ENCODE assay signal across 17 cellular contexts in the genomic region with DNA sequence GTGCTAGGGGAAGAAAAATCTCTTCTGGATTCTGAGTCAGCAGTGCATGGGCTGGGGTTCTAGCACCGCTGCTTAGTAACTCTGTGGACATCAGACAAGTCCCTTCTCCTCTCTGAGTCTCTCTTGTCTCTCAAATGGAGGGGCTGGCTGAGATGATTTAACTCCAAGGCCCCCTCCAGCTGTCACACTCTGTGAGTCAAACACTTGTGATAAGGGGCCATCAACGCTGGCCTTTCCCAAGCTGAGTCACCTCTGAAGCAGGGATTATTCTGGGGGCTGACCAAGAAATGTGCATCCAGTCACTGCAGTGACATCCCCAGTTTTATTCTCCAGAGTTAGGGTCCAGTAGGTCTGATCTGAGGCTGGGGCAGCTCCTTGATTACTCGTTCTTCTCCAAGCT.
DNase-seq lines count a peak whose midpoint lies in the region; ATAC-seq lines count a peak whose summit lies in the region.
"Had no signal": no experiment of that assay in that cellular context is flagged by ENCODE, and none has a peak within 500 bp of the region (broad histone marks: within the 10 kb centered on the region; RNA-seq: fewer than 3 reads in every experiment).

No MANE protein-coding gene starts in this region.

- no peak overlapping the region for H2BK5ac ChIP-seq in mesenchymal stem cell (ENCODE audit: low read depth, low read length, poor library complexity, severe bottlenecking)

- no peak overlapping the region for H4K8ac ChIP-seq in mesenchymal stem cell (ENCODE audit: low read length)

- no peak overlapping the region for H3K4me3 ChIP-seq in mesenchymal stem cell (ENCODE audit: insufficient read depth in 1 of 2, low read depth in 1 of 2, low read length in 2 of 2)

- H3K4me2 ChIP-seq in mesenchymal stem cell (ENCODE audit: low read length, poor library complexity, severe bottlenecking): no peak overlapping the region

- H3K27me3 ChIP-seq in mesenchymal stem cell (ENCODE audit: control insufficient read depth in 1 of 2, insufficient read depth in 1 of 2, low read length in 2 of 2): no peaks in the 10 kb centered on the region

- no peak overlapping the region for H3K9ac ChIP-seq in mesenchymal stem cell (ENCODE audit: low read length)

- no peaks in the 10 kb centered on the region for H3K27me3 Mint-ChIP-seq in activated T-cell treated with anti-CD3 and anti-CD28 coated beads, Interleukin-2, amount 50 U/mL, for 24 hours
- H3K27me3 Mint-ChIP-seq: activated B cell treated with CpG ODN at 0.5 μM for 24 hours, naive B cell, type B pancreatic cell had no signal

- H3K36me3 Mint-ChIP-seq in activated T-cell treated with anti-CD3 and anti-CD28 coated beads, Interleukin-2, amount 50 U/mL, for 24 hours (ENCODE audit: low read depth): no peaks in the 10 kb centered on the region
- H3K36me3 Mint-ChIP-seq: activated naive CD4-positive, alpha-beta T cell treated with anti-CD3 and anti-CD28 coated beads, Interleukin-2, amount 50 U/mL, for 24 hours; naive B cell; type B pancreatic cell had no signal

- ATAC-seq in HG02759 (IDR thresholded peaks at IDR 0.05; ENCODE audit: unreplicated experiment) (peak; percentile 11), HG03196 (IDR thresholded peaks at IDR 0.05; ENCODE audit: unreplicated experiment) (no peak), HG03139 (IDR thresholded peaks at IDR 0.05; ENCODE audit: unreplicated experiment) (no peak)
- ATAC-seq: PC-3 had no signal

- peaks cover 7% of the 10 kb centered on the region for H3K4me1 ChIP-seq in mesenchymal stem cell (ENCODE audit: control insufficient read depth, insufficient read depth, low read depth, low read length)

- H3K9me3 ChIP-seq in mesenchymal stem cell (ENCODE audit: control insufficient read depth, low read length): no peaks in the 10 kb centered on the region

- H3K79me1 ChIP-seq in mesenchymal stem cell (replicated peaks; ENCODE audit: low read length, poor library complexity, severe bottlenecking): no peaks in the 10 kb centered on the region

- H3K23ac ChIP-seq in mesenchymal stem cell (ENCODE audit: low read length in 2 of 2): no peak overlapping the region

- WGBS in mesenchymal stem cell: 6% methylated on average over 3 of the region's 3 CpGs

- peak overlapping the region; percentile 5 to 50 for H3K18ac ChIP-seq in mesenchymal stem cell (ENCODE audit: low read depth in 1 of 2, low read length in 2 of 2)

- peak overlapping the region; percentile 60 for H2BK15ac ChIP-seq in mesenchymal stem cell (ENCODE audit: low read depth, poor library complexity, severe bottlenecking)

- H3K36me3 ChIP-seq in mesenchymal stem cell (ENCODE audit: control insufficient read depth in 1 of 2, insufficient read depth in 2 of 2, low read depth in 1 of 2, low read length in 2 of 2): no peaks in the 10 kb centered on the region

- H3K27ac ChIP-seq in mesenchymal stem cell (ENCODE audit: low read length, poor library complexity, severe bottlenecking): no peak overlapping the region

- H3K4me3 Mint-ChIP-seq in activated T-cell treated with anti-CD3 and anti-CD28 coated beads, Interleukin-2, amount 50 U/mL, for 24 hours: no peak overlapping the region
- H3K4me3 Mint-ChIP-seq: activated B cell treated with CpG ODN at 0.5 μM for 24 hours; activated naive CD4-positive, alpha-beta T cell treated with anti-CD3 and anti-CD28 coated beads, Interleukin-2, amount 50 U/mL, for 24 hours; type B pancreatic cell had no signal

- no peak overlapping the region for H2AK5ac ChIP-seq in mesenchymal stem cell (ENCODE audit: low read length, severe bottlenecking)

- DNase-seq in ELR (ENCODE audit: low read depth): peak; percentile 10
- DNase-seq in NCI-H524 treated with DMSO at 0.1 percent for 48 hours (lab: John Stamatoyannopoulos, UW): peak; percentile 54
- DNase-seq in mesenchymal stem cell: peak; percentile 82
- no peak for DNase-seq in COLO668 (lab: John Stamatoyannopoulos, UW; ENCODE audit: unreplicated experiment)
- DNase-seq in activated T-cell treated with anti-CD3 and anti-CD28 coated beads, Interleukin-2, amount 50 U/mL, for 24 hours: no peak
- DNase-seq: activated B cell treated with CpG ODN at 0.5 μM for 24 hours, head of caudate nucleus, kidney glomerular epithelial cell, NCI-H1092, NCI-H226, PC-3 had no signal

- H3K9me3 Mint-ChIP-seq in activated T-cell treated with anti-CD3 and anti-CD28 coated beads, Interleukin-2, amount 50 U/mL, for 24 hours: no peaks in the 10 kb centered on the region
- H3K9me3 Mint-ChIP-seq: activated B cell treated with CpG ODN at 0.5 μM for 24 hours, naive B cell, type B pancreatic cell had no signal

- H2BK120ac ChIP-seq in mesenchymal stem cell (ENCODE audit: low read depth, low read length): peak overlapping the region; percentile 39

- H3K4ac ChIP-seq in mesenchymal stem cell (ENCODE audit: low read depth in 1 of 2, low read length in 2 of 2): peak overlapping the region in 1 of 2 experiments; percentile 24

- H4K91ac ChIP-seq in mesenchymal stem cell (ENCODE audit: low read length): no peak overlapping the region

- no peaks in the 10 kb centered on the region for H3K4me1 Mint-ChIP-seq in activated T-cell treated with anti-CD3 and anti-CD28 coated beads, Interleukin-2, amount 50 U/mL, for 24 hours (ENCODE audit: low read depth)
- H3K4me1 Mint-ChIP-seq: activated naive CD4-positive, alpha-beta T cell treated with anti-CD3 and anti-CD28 coated beads, Interleukin-2, amount 50 U/mL, for 24 hours had no signal

- H3K27ac Mint-ChIP-seq in activated T-cell treated with anti-CD3 and anti-CD28 coated beads, Interleukin-2, amount 50 U/mL, for 24 hours: no peak overlapping the region
- H3K27ac Mint-ChIP-seq: activated B cell treated with CpG ODN at 0.5 μM for 24 hours; activated naive CD4-positive, alpha-beta T cell treated with anti-CD3 and anti-CD28 coated beads, Interleukin-2, amount 50 U/mL, for 24 hours; type B pancreatic cell had no signal

- no peak overlapping the region for H3K14ac ChIP-seq in mesenchymal stem cell (ENCODE audit: low read length in 2 of 2)

- no peak overlapping the region for H2AFZ ChIP-seq in mesenchymal stem cell (ENCODE audit: low read depth, low read length)

- peak overlapping the region in 1 of 2 experiments; percentile 6 for H2BK12ac ChIP-seq in mesenchymal stem cell (ENCODE audit: low read length in 2 of 2)

Comparison
In these comparisons a context has a peak if more than half of its experiments do, and no peak if none do; other contexts are left out.
1. DNase-seq: peak in ELR (single experiment), NCI-H524 treated with DMSO at 0.1 percent for 48 hours (single experiment) and mesenchymal stem cell (single experiment); none in COLO668 (single experiment) and activated T-cell treated with anti-CD3 and anti-CD28 coated beads, Interleukin-2, amount 50 U/mL, for 24 hours (single experiment).